8 cellular contexts compared by ENCODE assay signal in genomic region chr19:49850487-49851342, GRCh38. TPM values are rescaled to one million over a fixed set of nuclear protein-coding genes. Genes with fewer than 3 reads are reported as not detected.
A peak's percentile ranks its signal among the peaks of the same experiment; 100 is the strongest.
DNase-seq lines count a peak whose midpoint lies in the region; ATAC-seq lines count a peak whose summit lies in the region.

Gene PTOV1 (plus strand): TSS chr19:49851159.

- ATAC-seq in GM19468 (IDR thresholded peaks at IDR 0.05; ENCODE audit: extremely low read depth, unreplicated experiment), result peak; percentile 47
- peak; percentile 86 for ATAC-seq in effector memory CD8-positive, alpha-beta T cell (replicated peaks)

- POLR2A ChIA-PET in CD4-positive, alpha-beta memory T cell (lab: Charles Lee; ENCODE audit: partially characterized antibody), result interaction anchor here (0.6 to 12.2 kb wide), 29 partner anchors 8 to 1487 kb away, joined by 3 to 173 read pairs (median 4); partner anchors contain the start of genes AKT1S1, AP2A1, ATF5 and CA11
- POLR2A ChIA-PET in activated CD8-positive, alpha-beta memory T cell treated with anti-CD3 and anti-CD28 coated beads for 36 hours (lab: Charles Lee), result interaction anchor here (0.6 to 1.8 kb wide), 6 partner anchors 13 to 79 kb away, joined by 3 to 13 read pairs (median 4); partner anchors contain the start of gene PNKP

- 1% methylated on average over 79 of the region's 98 CpGs for WGBS in mesenchymal stem cell

- peak within 1 kb of the TSS in 1 of 2 experiments; percentile 93 for H3K14ac ChIP-seq in mesenchymal stem cell (ENCODE audit: low read length in 2 of 2)

- no peak within 1 kb of the TSS for H2BK12ac ChIP-seq in mesenchymal stem cell (ENCODE audit: low read length in 2 of 2)

- H4K8ac ChIP-seq in mesenchymal stem cell (ENCODE audit: low read length), result peak within 1 kb of the TSS; percentile 92

- H3K18ac ChIP-seq in mesenchymal stem cell (ENCODE audit: low read depth in 1 of 2, low read length in 2 of 2), result peak within 1 kb of the TSS; percentile 93 to 97

- peak within 1 kb of the TSS; percentile 92 to 98 (median 97) for H3K27ac Mint-ChIP-seq in CD4-positive, alpha-beta memory T cell
- peak within 1 kb of the TSS; percentile 94 to 96 for H3K27ac Mint-ChIP-seq in effector memory CD8-positive, alpha-beta T cell

- intact Hi-C loops in CD4-positive, alpha-beta memory T cell (cut with micrococcal nuclease), result loop anchor here (1.0 to 2.0 kb wide), 6 partner anchors 17 to 78 kb away; partner anchors contain the start of genes AKT1S1, ATF5, FUZ and MED25

- H2AFZ ChIP-seq in mesenchymal stem cell (ENCODE audit: low read depth, low read length), result no peak within 1 kb of the TSS

- no peaks in the 10 kb centered on the region for H3K36me3 ChIP-seq in CD4-positive, alpha-beta memory T cell (ENCODE audit: insufficient read depth, low read length)
- H3K36me3 ChIP-seq in mesenchymal stem cell (ENCODE audit: control insufficient read depth in 1 of 2, insufficient read depth in 2 of 2, low read depth in 1 of 2, low read length in 2 of 2), result peaks cover 12 to 15% of the 10 kb centered on the region in 2 experiments

- peak within 1 kb of the TSS; percentile 83 to 95 for H3K4ac ChIP-seq in mesenchymal stem cell (ENCODE audit: low read depth in 1 of 2, low read length in 2 of 2)

- peak within 1 kb of the TSS; percentile 95 for H4K91ac ChIP-seq in mesenchymal stem cell (ENCODE audit: low read length)

- no peaks in the 10 kb centered on the region for H3K27me3 Mint-ChIP-seq in CD4-positive, alpha-beta memory T cell
- H3K27me3 Mint-ChIP-seq in effector memory CD8-positive, alpha-beta T cell, result no peaks in the 10 kb centered on the region

- H3K36me3 Mint-ChIP-seq in CD4-positive, alpha-beta memory T cell, result peaks cover 0 to 17% of the 10 kb centered on the region in 2 donors
- peaks cover 17% of the 10 kb centered on the region for H3K36me3 Mint-ChIP-seq in effector memory CD8-positive, alpha-beta T cell (ENCODE audit: insufficient read depth)

- peaks cover 42% of the 10 kb centered on the region for H3K4me1 ChIP-seq in CD4-positive, alpha-beta memory T cell (ENCODE audit: insufficient read depth, low read length)
- H3K4me1 ChIP-seq in mesenchymal stem cell (ENCODE audit: control insufficient read depth, insufficient read depth, low read depth, low read length), result peaks cover 30% of the 10 kb centered on the region

- peak within 1 kb of the TSS; percentile 88 for H2BK5ac ChIP-seq in mesenchymal stem cell (ENCODE audit: low read depth, low read length, poor library complexity, severe bottlenecking)

- H2BK120ac ChIP-seq in mesenchymal stem cell (ENCODE audit: low read depth, low read length), result peak within 1 kb of the TSS; percentile 88

- H3K23ac ChIP-seq in mesenchymal stem cell (ENCODE audit: low read length in 2 of 2), result peak within 1 kb of the TSS in 1 of 2 experiments; percentile 91

- peak; percentile 84 to 90 (median 87) for DNase-seq in CD4-positive, alpha-beta memory T cell
- DNase-seq in HT-29 (ENCODE audit: low spot score) (peak; percentile 99), mesenchymal stem cell (peak; percentile 94)
- DNase-seq in NK-92 treated with Interleukin-12 subunit alpha and Interleukin-12 subunit beta, amount 100 ng/mL, for 24 hours (lab: John Stamatoyannopoulos, UW), result peak; percentile 41
- DNase-seq in effector memory CD8-positive, alpha-beta T cell, result peak; percentile 88 to 91 (median 89)
- DNase-seq in stimulated activated CD8-positive, alpha-beta memory T cell treated with anti-CD3 and anti-CD28 coated beads, Interleukin-12 subunit alpha, Interleukin-12 subunit beta, amount 100 ng/mL, for 24 hours (ENCODE audit: extremely low read depth), result peak; percentile 76

- H3K9me3 ChIP-seq in CD4-positive, alpha-beta memory T cell (ENCODE audit: control insufficient read depth in 1 of 2, low read length in 2 of 2), result no peaks in the 10 kb centered on the region
- H3K9me3 ChIP-seq in mesenchymal stem cell (ENCODE audit: control insufficient read depth, low read length), result no peaks in the 10 kb centered on the region

- CTCF ChIA-PET in CD4-positive, alpha-beta memory T cell (lab: Charles Lee; ENCODE audit: partially characterized antibody), result interaction anchor here (1.0 to 1.2 kb wide), 3 partner anchors 17 to 40 kb away, joined by 3 to 4 read pairs (median 3); partner anchors contain the start of gene PNKP
- CTCF ChIA-PET in activated CD8-positive, alpha-beta memory T cell treated with anti-CD3 and anti-CD28 coated beads for 36 hours (lab: Charles Lee), result interaction anchor here (1.0 to 1.5 kb wide), 7 partner anchors 13 to 348 kb away, joined by 3 to 4 read pairs (median 3); partner anchors contain the start of genes ATF5 and NUP62

- peak within 1 kb of the TSS; percentile 86 for H3K4me2 ChIP-seq in mesenchymal stem cell (ENCODE audit: low read length, poor library complexity, severe bottlenecking)

- H3K79me1 ChIP-seq in mesenchymal stem cell (replicated peaks; ENCODE audit: low read length, poor library complexity, severe bottlenecking), result peaks cover 15% of the 10 kb centered on the region

- peak within 1 kb of the TSS; percentile 98 for H3K27ac ChIP-seq in CD4-positive, alpha-beta memory T cell (ENCODE audit: low read depth, low read length)
- peak within 1 kb of the TSS; percentile 97 for H3K27ac ChIP-seq in mesenchymal stem cell (ENCODE audit: low read length, poor library complexity, severe bottlenecking)

- peaks cover 29 to 49% (median 39%) of the 10 kb centered on the region in 4 donors for H3K4me1 Mint-ChIP-seq in CD4-positive, alpha-beta memory T cell
- peaks cover 34 to 38% of the 10 kb centered on the region in 2 donors for H3K4me1 Mint-ChIP-seq in effector memory CD8-positive, alpha-beta T cell (ENCODE audit: low read depth in 2 of 2)

- peaks cover 0 to 5% (median 0%) of the 10 kb centered on the region in 8 donors for H3K9me3 Mint-ChIP-seq in CD4-positive, alpha-beta memory T cell
- H3K9me3 Mint-ChIP-seq in effector memory CD8-positive, alpha-beta T cell, result no peaks in the 10 kb centered on the region

- peak within 1 kb of the TSS; percentile 94 for H2BK15ac ChIP-seq in mesenchymal stem cell (ENCODE audit: low read depth, poor library complexity, severe bottlenecking)

- H3K4me3 ChIP-seq in CD4-positive, alpha-beta memory T cell (ENCODE audit: low read length in 2 of 2), result peak within 1 kb of the TSS; percentile 54 to 88
- H3K4me3 ChIP-seq in mesenchymal stem cell (ENCODE audit: insufficient read depth in 1 of 2, low read depth in 1 of 2, low read length in 2 of 2), result peak within 1 kb of the TSS; percentile 87 to 91

- H3K27me3 ChIP-seq in CD4-positive, alpha-beta memory T cell (ENCODE audit: insufficient read depth, low read length), result no peaks in the 10 kb centered on the region
- no peaks in the 10 kb centered on the region for H3K27me3 ChIP-seq in mesenchymal stem cell (ENCODE audit: control insufficient read depth in 1 of 2, insufficient read depth in 1 of 2, low read length in 2 of 2)

- H3K9ac ChIP-seq in mesenchymal stem cell (ENCODE audit: low read length), result peak within 1 kb of the TSS; percentile 98

- H2AK5ac ChIP-seq in mesenchymal stem cell (ENCODE audit: low read length, severe bottlenecking), result peak within 1 kb of the TSS; percentile 3

- peak within 1 kb of the TSS; percentile 90 to 97 (median 93) for H3K4me3 Mint-ChIP-seq in CD4-positive, alpha-beta memory T cell
- H3K4me3 Mint-ChIP-seq in effector memory CD8-positive, alpha-beta T cell, result peak within 1 kb of the TSS; percentile 87 to 89

RNA-seq across cellular contexts. Expression of gene PTOV1, which starts in this region (rescaled TPM):
- total RNA-seq in CD4-positive, alpha-beta memory T cell, result 100 to 1,000 TPM; 150 to 156 TPM
- polyA plus RNA-seq in CD4-positive, alpha-beta memory T cell, result 10 to 100 TPM; 40.7 to 57.9 TPM
- 188 and 218 TPM in 2 replicates for total RNA-seq in HT-29 (2014; rRNA removed; shearing (Covaris generic))
- total RNA-seq in activated CD8-positive, alpha-beta memory T cell treated with anti-CD3 and anti-CD28 coated beads for 36 hours, result 10 to 100 TPM; 90.2 to 90.9 TPM
- polyA plus RNA-seq in mesenchymal stem cell (2013, experiment 1 of 2), result 141 TPM
- 146 TPM for polyA plus RNA-seq in mesenchymal stem cell (2013, experiment 2 of 2)

Comparison
In these comparisons a context has a peak if more than half of its experiments do, and no peak if none do; other contexts are left out.
1. Peak in every context shown above with its lines: DNase-seq, ATAC-seq, H3K4me3 ChIP-seq and H3K27ac ChIP-seq.
2. DNase-seq: peak in every context shown above with its lines; median percentile 99 in HT-29; 94 in mesenchymal stem cell; 89 in effector memory CD8-positive, alpha-beta T cell; 87 in CD4-positive, alpha-beta memory T cell; 76 in stimulated activated CD8-positive, alpha-beta memory T cell treated with anti-CD3 and anti-CD28 coated beads, Interleukin-12 subunit alpha, Interleukin-12 subunit beta, amount 100 ng/mL, for 24 hours; 41 in NK-92 treated with Interleukin-12 subunit alpha and Interleukin-12 subunit beta, amount 100 ng/mL, for 24 hours.